8 cellular contexts compared by ENCODE assay signal in the genomic region with DNA sequence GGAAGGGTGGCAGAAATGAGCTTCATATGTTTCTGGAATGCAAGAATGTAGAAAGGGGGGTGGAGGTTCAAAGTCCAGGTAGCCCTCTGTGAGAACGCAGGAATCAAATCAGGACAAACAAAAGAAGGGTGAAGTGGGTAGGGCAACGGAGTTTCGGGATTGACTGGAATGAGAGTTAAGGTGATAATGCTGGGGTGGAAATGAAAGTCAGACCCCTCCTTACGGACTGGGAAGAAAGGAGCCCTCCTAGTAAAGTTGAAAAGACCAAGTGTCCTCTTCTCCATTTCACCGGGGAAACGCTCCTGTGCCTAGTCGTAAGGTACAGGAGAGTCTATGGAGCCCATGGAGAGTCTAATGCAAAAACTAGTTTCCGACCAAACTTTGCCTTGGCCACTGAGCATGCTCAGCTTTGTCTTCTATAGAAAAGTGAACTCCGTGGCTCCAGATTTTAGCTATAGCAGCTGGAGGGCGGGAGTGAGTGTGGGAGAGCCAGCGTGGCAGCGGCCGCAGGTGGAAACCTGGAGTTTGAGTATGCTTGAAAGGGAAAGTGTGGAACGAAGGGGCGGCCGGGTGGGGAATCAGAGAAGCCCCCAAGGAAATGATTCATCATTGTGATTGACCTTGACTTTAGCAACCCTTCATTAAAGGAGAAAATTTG. TPM values are rescaled to one million over a fixed set of nuclear protein-coding genes. Genes with fewer than 3 reads are reported as not detected.
DNase-seq lines count a peak whose midpoint lies in the region; ATAC-seq and TF ChIP-seq lines count a peak whose summit lies in the region.

No MANE protein-coding gene starts in this region.

- peaks cover 32% of the 10 kb centered on the region for H4K20me1 ChIP-seq in BLaER1

- intact Hi-C loops in gastrocnemius medialis (cut with DNase I; ENCODE audit: low total_unique reads) = loop anchor here (10.0 kb wide), 1 partner anchor 161 kb away; no protein-coding TSS in a partner anchor

- DNase-seq in MG63 (no peak), SK-MEL-5 (ENCODE audit: low read depth, low spot score) (peak; percentile 78), gastrocnemius medialis (no peak)

- peaks cover 24% of the 10 kb centered on the region for H3K27me3 Mint-ChIP-seq in brain

- H3K9ac ChIP-seq in BLaER1 = peak overlapping the region; percentile 79

- peak overlapping the region; percentile 89 for H3K4me2 ChIP-seq in BLaER1

- peaks cover 9 to 19% (median 11%) of the 10 kb centered on the region in 5 experiments for H3K9me3 Mint-ChIP-seq in brain

- ATAC-seq in GM19397 (IDR thresholded peaks at IDR 0.05; ENCODE audit: unreplicated experiment) = peak; percentile 26
- no peak for ATAC-seq in gastrocnemius medialis
- ATAC-seq in GM18870 (IDR thresholded peaks at IDR 0.05; ENCODE audit: unreplicated experiment) = no peak

- peak overlapping the region; percentile 40 to 98 (median 97) for H3K27ac Mint-ChIP-seq in brain

- in situ Hi-C loops in SK-MEL-5 (cut with HindIII; ENCODE audit: low pct_unique_long_range_greater_than_20kb, low sequenced_read_pairs) = no loop called here
- in situ Hi-C loops in gastrocnemius medialis (cut with MboI; ENCODE audit: low sequenced_read_pairs in 4 of 4) = no loop called here

- H3K27me3 ChIP-seq in BLaER1 (peaks cover 26% of the 10 kb centered on the region), MG63 (no peaks in the 10 kb centered on the region; the same call in 1 of the 2 replicates), gastrocnemius medialis (peaks cover 28 to 36% (median 36%) of the 10 kb centered on the region in 3 donors)

- peak overlapping the region; percentile 93 to 100 (median 99) for H3K4me3 Mint-ChIP-seq in brain

- H3K27ac ChIP-seq in BLaER1 (peak overlapping the region; percentile 77), gastrocnemius medialis (no peak overlapping the region)

- no peak for TF ChIP-seq CTCF in brain (conservative IDR thresholded peaks at IDR 0.05)
- TF ChIP-seq CTCF in gastrocnemius medialis (IDR thresholded peaks at IDR 0.05 in 4 of 5, conservative IDR thresholded peaks at IDR 0.05 in 1 of 5) = no peak

- H3K4me1 Mint-ChIP-seq in brain = peaks cover 39% of the 10 kb centered on the region

- peak overlapping the region; percentile 81 for H3K4me3 ChIP-seq in BLaER1
- H3K4me3 ChIP-seq in MG63 = peak overlapping the region; percentile 63
- H3K4me3 ChIP-seq in iPS-18c (ENCODE audit: insufficient read depth, low read depth, low read length) = peak overlapping the region; percentile 91
- H3K4me3 ChIP-seq in gastrocnemius medialis = peak overlapping the region; percentile 62 to 77 (median 73)

- H3K9me3 ChIP-seq in BLaER1 (peaks cover 21% of the 10 kb centered on the region; the same call in 1 of the 2 replicates), MG63 (peaks cover 2% of the 10 kb centered on the region; the same call in 1 of the 2 replicates), iPS-18c (ENCODE audit: control insufficient read depth, insufficient read depth, low read length) (no peaks in the 10 kb centered on the region), gastrocnemius medialis (peaks cover 0 to 10% (median 0%) of the 10 kb centered on the region in 3 donors)

- H3K36me3 ChIP-seq in BLaER1 = no peaks in the 10 kb centered on the region
- H3K36me3 ChIP-seq in MG63 = no peaks in the 10 kb centered on the region
- H3K36me3 ChIP-seq in gastrocnemius medialis = no peaks in the 10 kb centered on the region

- peaks cover 16% of the 10 kb centered on the region for H3K36me3 Mint-ChIP-seq in brain

- H3K4me1 ChIP-seq in BLaER1 (peaks cover 31% of the 10 kb centered on the region), gastrocnemius medialis (peaks cover 20 to 21% of the 10 kb centered on the region in 2 donors)

- no peak for TF ChIP-seq POLR2A in gastrocnemius medialis (IDR thresholded peaks at IDR 0.05)

RNA-seq across cellular contexts. Expression of a gene that starts 1.4 kb away (rescaled TPM):
- total RNA-seq in MG63 (2014; rRNA removed; shearing (Covaris generic); ENCODE audit: low replicate concordance) = 0.62 and 0.72 TPM in 2 replicates
- total RNA-seq in SK-MEL-5 (2014; rRNA removed; shearing (Covaris generic)) = 28.1 and 30.4 TPM in 2 replicates
- polyA plus RNA-seq in SK-MEL-5 (2015; cell fraction: cytosol; rRNA removed) = 22.5 and 23.0 TPM in 2 replicates
- 32.6 and 36.6 TPM in 2 replicates for polyA plus RNA-seq in SK-MEL-5 (2015; cell fraction: nucleus; rRNA removed)
- polyA plus RNA-seq in brain (ENCODE audit: insufficient read depth, low read depth, low replicate concordance) = 7.6 TPM
- 1 to 10 TPM in 2 of 4 donors, under 1 TPM in 2; 0.67 to 8.5 (median 2.4) TPM for total RNA-seq in gastrocnemius medialis
